ENCODE assay signal across 16 cellular contexts in the genomic region with DNA sequence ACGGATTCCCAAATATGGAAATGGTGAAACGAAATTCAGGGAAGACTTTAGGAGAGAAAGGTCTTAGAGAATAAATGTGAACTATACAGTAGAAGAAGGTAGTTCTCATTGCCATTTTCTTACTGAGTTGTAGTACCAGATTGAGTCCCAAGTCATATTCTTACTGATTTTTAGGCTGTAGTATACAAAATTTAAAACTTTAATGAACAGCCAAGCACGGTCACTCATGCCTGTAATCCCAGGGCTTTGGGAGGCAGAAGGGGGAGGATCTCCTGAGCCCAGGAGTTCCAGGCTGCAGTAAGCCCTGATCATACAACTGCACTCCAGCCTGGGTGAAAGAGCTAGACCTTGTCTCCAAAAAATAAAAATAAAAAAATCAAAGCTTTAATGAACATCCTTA. TPM values are rescaled to one million over a fixed set of nuclear protein-coding genes. Genes with fewer than 3 reads are reported as not detected.
DNase-seq lines count a peak whose midpoint lies in the region; TF ChIP-seq lines count a peak whose summit lies in the region.
"Had no signal": no experiment of that assay in that cellular context is flagged by ENCODE, and none has a peak within 500 bp of the region (broad histone marks: within the 10 kb centered on the region; RNA-seq: fewer than 3 reads in every experiment).

No MANE protein-coding gene starts in this region.

- CTCF ChIA-PET in MCF 10A (lab: Yijun Ruan, JAX), result no interaction called here

- DNase-seq in MCF 10A (ENCODE audit: unreplicated experiment) (no peak), breast epithelium (ENCODE audit: low spot score in 2 of 2) (no peak), neural crest cell (ENCODE audit: low read depth, low spot score) (no peak), GM19238 (ENCODE audit: insufficient read length, low spot score) (no peak)
- DNase-seq in stimulated activated naive CD4-positive, alpha-beta T cell treated with Interleukin-2 at 50 U/mL for 16 hours (lab: John Stamatoyannopoulos, UW), result no peak
- DNase-seq in activated CD4-positive, alpha-beta T cell treated with anti-CD3 and anti-CD28 coated beads, Interleukin-2, amount 50 U/mL, for 48 hours, result no peak
- DNase-seq: Calu3; CD8-positive, alpha-beta T cell; DMS79 treated with DMSO at 0.1 percent for 48 hours; GF-D8; GOT3; H7 had no signal

- no peak overlapping the region for H2AFZ ChIP-seq in Loucy (ENCODE audit: low read length)

- no peak for TF ChIP-seq POLR2A in breast epithelium (IDR thresholded peaks at IDR 0.05)

- H3K4me3 ChIP-seq in breast epithelium (no peak overlapping the region), Loucy (ENCODE audit: low read length, poor library complexity, severe bottlenecking) (no peak overlapping the region)
- H3K4me3 ChIP-seq: BLaER1 treated with 17β-estradiol and CSF1 and Interleukin-3, amounts not matched to agents 10 nM and 100 nM had no signal

- H3K27ac Mint-ChIP-seq in MCF 10A (ENCODE audit: low read depth, unreplicated experiment) (peak overlapping the region; percentile 49), brain (peak overlapping the region in 1 of 5 experiments; percentile 98), neural crest cell (ENCODE audit: unreplicated experiment) (no peak overlapping the region)
- H3K27ac Mint-ChIP-seq: B cell; CD8-positive, alpha-beta T cell had no signal

- H3F3A ChIP-seq in Loucy (ENCODE audit: low read depth), result no peaks in the 10 kb centered on the region

- H3K27me3 Mint-ChIP-seq in MCF 10A (ENCODE audit: insufficient read depth, unreplicated experiment) (no peaks in the 10 kb centered on the region), brain (peaks cover 6% of the 10 kb centered on the region), neural crest cell (ENCODE audit: low read depth) (no peaks in the 10 kb centered on the region)
- H3K27me3 Mint-ChIP-seq: B cell had no signal

- H3K9me3 Mint-ChIP-seq in MCF 10A (ENCODE audit: unreplicated experiment) (no peaks in the 10 kb centered on the region), brain (no peaks in the 10 kb centered on the region), neural crest cell (no peaks in the 10 kb centered on the region)
- H3K9me3 Mint-ChIP-seq: CD8-positive, alpha-beta T cell had no signal

- H3K4me1 ChIP-seq in breast epithelium, result no peaks in the 10 kb centered on the region
- H3K4me1 ChIP-seq in Loucy (ENCODE audit: insufficient read depth, low read length, poor library complexity, severe bottlenecking), result peaks cover 33% of the 10 kb centered on the region

- intact Hi-C loops in MCF 10A (cut with micrococcal nuclease), result no loop called here
- intact Hi-C loops in breast epithelium (cut with DNase I; ENCODE audit: low total_unique reads), result no loop called here

- peaks cover 27% of the 10 kb centered on the region for H3K79me2 ChIP-seq in Loucy (ENCODE audit: insufficient read depth, low read length)

- no peak overlapping the region for H3K27ac ChIP-seq in breast epithelium
- H3K27ac ChIP-seq: BLaER1 treated with 17β-estradiol and CSF1 and Interleukin-3, amounts not matched to agents 10 nM and 100 nM had no signal

- H3K9me3 ChIP-seq in breast epithelium (no peaks in the 10 kb centered on the region), Loucy (ENCODE audit: insufficient read depth, low read depth, low read length) (no peaks in the 10 kb centered on the region)
- H3K9me3 ChIP-seq: BLaER1 treated with 17β-estradiol and CSF1 and Interleukin-3, amounts not matched to agents 10 nM and 100 nM had no signal

- H4K20me1 ChIP-seq in Loucy (ENCODE audit: insufficient read depth, low read length, poor library complexity, severe bottlenecking), result peaks cover 21% of the 10 kb centered on the region

- POLR2A ChIA-PET in MCF 10A (lab: Yijun Ruan, JAX), result interaction anchor here (0.6 kb wide), 1 partner anchor 16 kb away, joined by 3 read pairs; no protein-coding TSS in a partner anchor

- H3K27me3 ChIP-seq in breast epithelium, result no peaks in the 10 kb centered on the region
- H3K27me3 ChIP-seq in Loucy (ENCODE audit: insufficient read depth, low read length, poor library complexity, severe bottlenecking), result no peaks in the 10 kb centered on the region
- H3K27me3 ChIP-seq: BLaER1 treated with 17β-estradiol and CSF1 and Interleukin-3, amounts not matched to agents 10 nM and 100 nM had no signal

- H3K36me3 Mint-ChIP-seq in MCF 10A (ENCODE audit: insufficient read depth, unreplicated experiment) (peaks cover 16% of the 10 kb centered on the region), brain (peaks cover 29% of the 10 kb centered on the region), neural crest cell (ENCODE audit: low read depth) (peaks cover 9% of the 10 kb centered on the region)

- no peak overlapping the region for H3K9ac ChIP-seq in Loucy (ENCODE audit: low read depth, low read length, poor library complexity, severe bottlenecking)
- H3K9ac ChIP-seq: BLaER1 treated with 17β-estradiol and CSF1 and Interleukin-3, amounts not matched to agents 10 nM and 100 nM had no signal

- H3K4me3 Mint-ChIP-seq in MCF 10A (ENCODE audit: unreplicated experiment) (no peak overlapping the region), brain (peak overlapping the region in 4 of 5 experiments; percentile 60 to 100 (median 99)), neural crest cell (peak overlapping the region; percentile 98)
- H3K4me3 Mint-ChIP-seq: B cell; CD8-positive, alpha-beta T cell had no signal

- H3K9me2 ChIP-seq in Loucy (replicated peaks; ENCODE audit: low read depth, low read length), result no peaks in the 10 kb centered on the region

- H3K36me3 ChIP-seq in breast epithelium (no peaks in the 10 kb centered on the region), Loucy (ENCODE audit: insufficient read depth, low read length) (no peaks in the 10 kb centered on the region)

- H3K4me1 Mint-ChIP-seq in MCF 10A (ENCODE audit: insufficient read depth, unreplicated experiment), result peaks cover 12% of the 10 kb centered on the region
- H3K4me1 Mint-ChIP-seq in brain, result peaks cover 67% of the 10 kb centered on the region
- peaks cover 21% of the 10 kb centered on the region for H3K4me1 Mint-ChIP-seq in neural crest cell

- peak overlapping the region; percentile 18 for H3K4me2 ChIP-seq in Loucy (ENCODE audit: low read depth, low read length, poor library complexity, severe bottlenecking)
- H3K4me2 ChIP-seq: BLaER1 treated with 17β-estradiol and CSF1 and Interleukin-3, amounts not matched to agents 10 nM and 100 nM had no signal

- BruUV-seq in MCF 10A (replicated peaks; lab: Mats Ljungman, UMichigan), result no TSS peak

- TF ChIP-seq CTCF in MCF 10A (IDR thresholded peaks at IDR 0.05; ENCODE audit: unreplicated experiment) (no peak), breast epithelium (IDR thresholded peaks at IDR 0.05) (no peak), Loucy (conservative IDR thresholded peaks at IDR 0.05; ENCODE audit: low read length) (no peak), brain (conservative IDR thresholded peaks at IDR 0.05) (no peak), neural crest cell (conservative IDR thresholded peaks at IDR 0.05) (no peak)

RNA-seq across cellular contexts. Expression of gene SCRN3, which starts 2.2 kb away (rescaled TPM):
- total RNA-seq in MCF 10A (2022), result 27.3 and 28.2 TPM in 2 replicates
- 10 to 100 TPM; 18.1 to 21.1 (median 18.7) TPM for total RNA-seq in breast epithelium
- 9.6 TPM for polyA plus RNA-seq in brain (ENCODE audit: insufficient read depth, low read depth, low replicate concordance)
- 29.5 and 30.9 TPM in 2 replicates for total RNA-seq in neural crest cell
